Comparison of ENCODE assay signal across 15 cellular contexts in genomic region chr7:10767771-10768170, GRCh38.
A peak's percentile ranks its signal among the peaks of the same experiment; 100 is the strongest.
DNase-seq lines count a peak whose midpoint lies in the region; ATAC-seq and TF ChIP-seq lines count a peak whose summit lies in the region.
"Had no signal": no experiment of that assay in that cellular context is flagged by ENCODE, and none has a peak within 500 bp of the region (broad histone marks: within the 10 kb centered on the region; RNA-seq: fewer than 3 reads in every experiment).

No MANE protein-coding gene starts in this region.

- no peak overlapping the region for H3K4me2 ChIP-seq in PC-3 (ENCODE audit: low read length)

- POLR2A ChIA-PET in PC-3 (lab: Charles Lee; ENCODE audit: unreplicated experiment), result no interaction called here

- 83 to 92% methylated on average over 4 of the region's 4 CpGs for WGBS in esophagus squamous epithelium, 2 donors

- H3K4me1 ChIP-seq in PC-3 (ENCODE audit: insufficient read depth, low read length) (no peaks in the 10 kb centered on the region), esophagus squamous epithelium (no peaks in the 10 kb centered on the region)

- H3K27me3 ChIP-seq in PC-3 (ENCODE audit: low read length), result no peaks in the 10 kb centered on the region
- no peaks in the 10 kb centered on the region for H3K27me3 ChIP-seq in esophagus squamous epithelium

- H4K20me1 ChIP-seq in PC-3 (ENCODE audit: low read length), result no peaks in the 10 kb centered on the region

- BruUV-seq in PC-3 (replicated peaks; lab: Mats Ljungman, UMichigan), result no TSS peak

- H2AFZ ChIP-seq in PC-3 (ENCODE audit: low read length), result no peak overlapping the region

- H3K4me3 ChIP-seq in PC-3 (ENCODE audit: low read length), result no peak overlapping the region
- H3K4me3 ChIP-seq in epithelial cell of esophagus (ENCODE audit: low read length), result no peak overlapping the region
- H3K4me3 ChIP-seq in esophagus squamous epithelium, result no peak overlapping the region

- no peak overlapping the region for H3K27ac ChIP-seq in PC-3 (ENCODE audit: low read length)
- H3K27ac ChIP-seq in esophagus squamous epithelium, result no peak overlapping the region

- H3K9me3 ChIP-seq in PC-3 (ENCODE audit: low read length) (peaks cover 8% of the 10 kb centered on the region), esophagus squamous epithelium (no peaks in the 10 kb centered on the region)

- H3K9ac ChIP-seq in PC-3 (ENCODE audit: low read length), result no peak overlapping the region

- DNase-seq in ELR (ENCODE audit: low read depth), result peak; percentile 3
- DNase-seq in PC-3, result peak; percentile 13
- DNase-seq in epithelial cell of esophagus (ENCODE audit: low read depth), result peak; percentile 17
- peak; percentile 14 for DNase-seq in myocyte (ENCODE audit: low read depth)
- DNase-seq in activated T-cell treated with anti-CD3 and anti-CD28 coated beads, Interleukin-2, amount 50 U/mL, for 48 hours, result no peak
- no peak for DNase-seq in NCI-H2227 (lab: John Stamatoyannopoulos, UW; ENCODE audit: unreplicated experiment)
- no peak for DNase-seq in esophagus squamous epithelium (lab: John Stamatoyannopoulos, UW)
- DNase-seq: CD8-positive, alpha-beta T cell; DMS 273 treated with DMSO at 0.1 percent for 48 hours; EL; NCI-H1048; NCI-H146; Right ventricle myocardium superior had no signal

- intact Hi-C loops in PC-3 (cut with micrococcal nuclease), result no loop called here
- intact Hi-C loops in esophagus squamous epithelium (cut with DNase I), result no loop called here

- H3K36me3 ChIP-seq in PC-3 (ENCODE audit: low read depth, low read length) (no peaks in the 10 kb centered on the region), esophagus squamous epithelium (no peaks in the 10 kb centered on the region)

- ATAC-seq in PC-3 (peak; percentile 49; the same call in 1 of the 2 replicates), GM18517 (IDR thresholded peaks at IDR 0.05; ENCODE audit: unreplicated experiment) (no peak)
- ATAC-seq: CD8-positive, alpha-beta T cell; HCT116 had no signal

- no peak for TF ChIP-seq POLR2A in esophagus squamous epithelium (IDR thresholded peaks at IDR 0.05)

- CTCF ChIA-PET in PC-3 (lab: Charles Lee), result no interaction called here

- no peaks in the 10 kb centered on the region for H3K9me2 ChIP-seq in PC-3 (replicated peaks; ENCODE audit: low read length)

- no peaks in the 10 kb centered on the region for H3F3A ChIP-seq in PC-3 (ENCODE audit: low read length, unreplicated experiment)

- TF ChIP-seq CTCF in PC-3 (conservative IDR thresholded peaks at IDR 0.05; ENCODE audit: low read depth, low read length) (no peak), epithelial cell of esophagus (IDR thresholded peaks at IDR 0.05; ENCODE audit: insufficient read depth, low read depth, low read length, missing control alignments) (no peak), esophagus squamous epithelium (IDR thresholded peaks at IDR 0.05) (no peak)

- H3K79me2 ChIP-seq in PC-3 (ENCODE audit: low read length), result no peaks in the 10 kb centered on the region

Comparison
In these comparisons a context has a peak if more than half of its experiments do, and no peak if none do; other contexts are left out.
1. DNase-seq: peak in ELR (single experiment), PC-3 (single experiment), epithelial cell of esophagus (single experiment) and myocyte (single experiment); none in activated T-cell treated with anti-CD3 and anti-CD28 coated beads, Interleukin-2, amount 50 U/mL, for 48 hours (0 of 2), NCI-H2227 (single experiment) and esophagus squamous epithelium (single experiment).